ENCODE assay signal across 10 cellular contexts in genomic region chr14:55802986-55803431, GRCh38.
DNase-seq lines count a peak whose midpoint lies in the region; ATAC-seq and TF ChIP-seq lines count a peak whose summit lies in the region.
"Had no signal": no experiment of that assay in that cellular context is flagged by ENCODE, and none has a peak within 500 bp of the region (broad histone marks: within the 10 kb centered on the region; RNA-seq: fewer than 3 reads in every experiment).

No MANE protein-coding gene starts in this region.

- H3K27ac ChIP-seq in adrenal gland (no peak overlapping the region), suprapubic skin (no peak overlapping the region)

- H3K4me1 ChIP-seq in adrenal gland (replicated peaks in 1 of 2) (peaks cover 0 to 14% of the 10 kb centered on the region in 2 donors), suprapubic skin (peaks cover 26% of the 10 kb centered on the region)

- H3K36me3 ChIP-seq in adrenal gland (replicated peaks in 1 of 2) (no peaks in the 10 kb centered on the region), suprapubic skin (no peaks in the 10 kb centered on the region)

- TF ChIP-seq POLR2A in adrenal gland (IDR thresholded peaks at IDR 0.05), result no peak
- no peak for TF ChIP-seq POLR2A in suprapubic skin (IDR thresholded peaks at IDR 0.05)

- no peaks in the 10 kb centered on the region for H3K9me3 ChIP-seq in adrenal gland (replicated peaks in 1 of 3)
- H3K9me3 ChIP-seq in suprapubic skin, result no peaks in the 10 kb centered on the region

- ATAC-seq in left colon, result peak; percentile 30
- no peak for ATAC-seq in left lobe of liver

- H3K27me3 ChIP-seq in adrenal gland (no peaks in the 10 kb centered on the region), suprapubic skin (no peaks in the 10 kb centered on the region)

- TF ChIP-seq EP300 in suprapubic skin (IDR thresholded peaks at IDR 0.05), result no peak

- H3K4me3 ChIP-seq in adrenal gland (no peak overlapping the region), suprapubic skin (no peak overlapping the region)

- peak; percentile 36 for DNase-seq in EH (ENCODE audit: low read depth)
- DNase-seq in LHCN-M2 (ENCODE audit: low read depth), result peak; percentile 52
- no peak for DNase-seq in adrenal gland
- no peak for DNase-seq in left colon
- no peak for DNase-seq in NCI-H1105 treated with DMSO at 0.1 percent for 48 hours (lab: John Stamatoyannopoulos, UW)
- DNase-seq in AML-193 (lab: John Stamatoyannopoulos, UW), result no peak
- DNase-seq in suprapubic skin (ENCODE audit: low spot score in 2 of 2), result no peak
- no peak for DNase-seq in left lobe of liver (ENCODE audit: low spot score)
- DNase-seq: foreskin melanocyte, NCI-H2107 had no signal

- TF ChIP-seq CTCF in adrenal gland (IDR thresholded peaks at IDR 0.05), result peak in 4 of 6 experiments; percentile 12 to 29 (median 14)
- no peak for TF ChIP-seq CTCF in suprapubic skin (IDR thresholded peaks at IDR 0.05)

- intact Hi-C loops in adrenal gland (cut with DNase I) (no loop called here), left colon (cut with DNase I, micrococcal nuclease) (no loop called here)

Comparison
In these comparisons a context has a peak if more than half of its experiments do, and no peak if none do; other contexts are left out.
1. DNase-seq: peak in EH (single experiment) and LHCN-M2 (single experiment); none in adrenal gland (0 of 7), left colon (0 of 2), NCI-H1105 treated with DMSO at 0.1 percent for 48 hours (single experiment), AML-193 (0 of 2), suprapubic skin (0 of 2) and left lobe of liver (single experiment).
2. CTCF ChIP-seq: peak in adrenal gland (4 of 6); none in suprapubic skin (0 of 2).